ENCODE assay signal across 1 cellular context in the genomic region with DNA sequence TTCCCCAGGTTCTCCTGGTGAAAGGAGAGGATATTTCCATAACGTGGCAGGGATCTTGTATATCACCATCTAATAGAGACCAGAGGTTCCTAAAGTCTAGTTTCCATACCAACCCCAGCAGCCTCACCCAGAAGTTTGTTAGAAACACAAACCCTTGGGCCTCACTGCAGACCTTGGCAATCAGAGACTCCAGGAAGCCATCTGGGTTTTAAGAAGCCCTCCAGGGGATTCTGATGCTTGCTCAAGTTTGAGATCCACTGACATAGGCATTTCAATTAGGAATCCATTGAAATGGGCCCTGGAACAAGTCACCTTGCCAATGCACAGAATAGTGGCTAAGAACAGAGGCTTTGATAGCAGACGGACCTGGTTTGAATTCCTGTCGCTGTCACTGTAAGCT.
TF ChIP-seq lines count a peak whose summit lies in the region.

No MANE protein-coding gene starts in this region.

TF ChIP-seq in H1, 55 proteins besides CTCF, POLR2A, EP300 and RAD21 (continued from another document):
- TF ChIP-seq, protein P1, sequence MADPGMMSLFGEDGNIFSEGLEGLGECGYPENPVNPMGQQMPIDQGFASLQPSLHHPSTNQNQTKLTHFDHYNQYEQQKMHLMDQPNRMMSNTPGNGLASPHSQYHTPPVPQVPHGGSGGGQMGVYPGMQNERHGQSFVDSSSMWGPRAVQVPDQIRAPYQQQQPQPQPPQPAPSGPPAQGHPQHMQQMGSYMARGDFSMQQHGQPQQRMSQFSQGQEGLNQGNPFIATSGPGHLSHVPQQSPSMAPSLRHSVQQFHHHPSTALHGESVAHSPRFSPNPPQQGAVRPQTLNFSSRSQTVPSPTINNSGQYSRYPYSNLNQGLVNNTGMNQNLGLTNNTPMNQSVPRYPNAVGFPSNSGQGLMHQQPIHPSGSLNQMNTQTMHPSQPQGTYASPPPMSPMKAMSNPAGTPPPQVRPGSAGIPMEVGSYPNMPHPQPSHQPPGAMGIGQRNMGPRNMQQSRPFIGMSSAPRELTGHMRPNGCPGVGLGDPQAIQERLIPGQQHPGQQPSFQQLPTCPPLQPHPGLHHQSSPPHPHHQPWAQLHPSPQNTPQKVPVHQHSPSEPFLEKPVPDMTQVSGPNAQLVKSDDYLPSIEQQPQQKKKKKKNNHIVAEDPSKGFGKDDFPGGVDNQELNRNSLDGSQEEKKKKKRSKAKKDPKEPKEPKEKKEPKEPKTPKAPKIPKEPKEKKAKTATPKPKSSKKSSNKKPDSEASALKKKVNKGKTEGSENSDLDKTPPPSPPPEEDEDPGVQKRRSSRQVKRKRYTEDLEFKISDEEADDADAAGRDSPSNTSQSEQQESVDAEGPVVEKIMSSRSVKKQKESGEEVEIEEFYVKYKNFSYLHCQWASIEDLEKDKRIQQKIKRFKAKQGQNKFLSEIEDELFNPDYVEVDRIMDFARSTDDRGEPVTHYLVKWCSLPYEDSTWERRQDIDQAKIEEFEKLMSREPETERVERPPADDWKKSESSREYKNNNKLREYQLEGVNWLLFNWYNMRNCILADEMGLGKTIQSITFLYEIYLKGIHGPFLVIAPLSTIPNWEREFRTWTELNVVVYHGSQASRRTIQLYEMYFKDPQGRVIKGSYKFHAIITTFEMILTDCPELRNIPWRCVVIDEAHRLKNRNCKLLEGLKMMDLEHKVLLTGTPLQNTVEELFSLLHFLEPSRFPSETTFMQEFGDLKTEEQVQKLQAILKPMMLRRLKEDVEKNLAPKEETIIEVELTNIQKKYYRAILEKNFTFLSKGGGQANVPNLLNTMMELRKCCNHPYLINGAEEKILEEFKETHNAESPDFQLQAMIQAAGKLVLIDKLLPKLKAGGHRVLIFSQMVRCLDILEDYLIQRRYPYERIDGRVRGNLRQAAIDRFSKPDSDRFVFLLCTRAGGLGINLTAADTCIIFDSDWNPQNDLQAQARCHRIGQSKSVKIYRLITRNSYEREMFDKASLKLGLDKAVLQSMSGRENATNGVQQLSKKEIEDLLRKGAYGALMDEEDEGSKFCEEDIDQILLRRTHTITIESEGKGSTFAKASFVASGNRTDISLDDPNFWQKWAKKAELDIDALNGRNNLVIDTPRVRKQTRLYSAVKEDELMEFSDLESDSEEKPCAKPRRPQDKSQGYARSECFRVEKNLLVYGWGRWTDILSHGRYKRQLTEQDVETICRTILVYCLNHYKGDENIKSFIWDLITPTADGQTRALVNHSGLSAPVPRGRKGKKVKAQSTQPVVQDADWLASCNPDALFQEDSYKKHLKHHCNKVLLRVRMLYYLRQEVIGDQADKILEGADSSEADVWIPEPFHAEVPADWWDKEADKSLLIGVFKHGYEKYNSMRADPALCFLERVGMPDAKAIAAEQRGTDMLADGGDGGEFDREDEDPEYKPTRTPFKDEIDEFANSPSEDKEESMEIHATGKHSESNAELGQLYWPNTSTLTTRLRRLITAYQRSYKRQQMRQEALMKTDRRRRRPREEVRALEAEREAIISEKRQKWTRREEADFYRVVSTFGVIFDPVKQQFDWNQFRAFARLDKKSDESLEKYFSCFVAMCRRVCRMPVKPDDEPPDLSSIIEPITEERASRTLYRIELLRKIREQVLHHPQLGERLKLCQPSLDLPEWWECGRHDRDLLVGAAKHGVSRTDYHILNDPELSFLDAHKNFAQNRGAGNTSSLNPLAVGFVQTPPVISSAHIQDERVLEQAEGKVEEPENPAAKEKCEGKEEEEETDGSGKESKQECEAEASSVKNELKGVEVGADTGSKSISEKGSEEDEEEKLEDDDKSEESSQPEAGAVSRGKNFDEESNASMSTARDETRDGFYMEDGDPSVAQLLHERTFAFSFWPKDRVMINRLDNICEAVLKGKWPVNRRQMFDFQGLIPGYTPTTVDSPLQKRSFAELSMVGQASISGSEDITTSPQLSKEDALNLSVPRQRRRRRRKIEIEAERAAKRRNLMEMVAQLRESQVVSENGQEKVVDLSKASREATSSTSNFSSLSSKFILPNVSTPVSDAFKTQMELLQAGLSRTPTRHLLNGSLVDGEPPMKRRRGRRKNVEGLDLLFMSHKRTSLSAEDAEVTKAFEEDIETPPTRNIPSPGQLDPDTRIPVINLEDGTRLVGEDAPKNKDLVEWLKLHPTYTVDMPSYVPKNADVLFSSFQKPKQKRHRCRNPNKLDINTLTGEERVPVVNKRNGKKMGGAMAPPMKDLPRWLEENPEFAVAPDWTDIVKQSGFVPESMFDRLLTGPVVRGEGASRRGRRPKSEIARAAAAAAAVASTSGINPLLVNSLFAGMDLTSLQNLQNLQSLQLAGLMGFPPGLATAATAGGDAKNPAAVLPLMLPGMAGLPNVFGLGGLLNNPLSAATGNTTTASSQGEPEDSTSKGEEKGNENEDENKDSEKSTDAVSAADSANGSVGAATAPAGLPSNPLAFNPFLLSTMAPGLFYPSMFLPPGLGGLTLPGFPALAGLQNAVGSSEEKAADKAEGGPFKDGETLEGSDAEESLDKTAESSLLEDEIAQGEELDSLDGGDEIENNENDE (IDR thresholded peaks at IDR 0.05; ENCODE audit: insufficient replicate concordance, low read length) = no peak
- TF ChIP-seq, protein P2, sequence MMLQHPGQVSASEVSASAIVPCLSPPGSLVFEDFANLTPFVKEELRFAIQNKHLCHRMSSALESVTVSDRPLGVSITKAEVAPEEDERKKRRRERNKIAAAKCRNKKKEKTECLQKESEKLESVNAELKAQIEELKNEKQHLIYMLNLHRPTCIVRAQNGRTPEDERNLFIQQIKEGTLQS (IDR thresholded peaks at IDR 0.05; ENCODE audit: insufficient read depth, low read depth, low read length) = no peak
- no peak for TF ChIP-seq EZH2 (IDR thresholded peaks at IDR 0.05; ENCODE audit: low read depth, low read length, severe bottlenecking)
- no peak for TF ChIP-seq KDM4A (IDR thresholded peaks at IDR 0.05; ENCODE audit: low read depth, low read length, severe bottlenecking)
- no peak for TF ChIP-seq SRF (IDR thresholded peaks at IDR 0.05; ENCODE audit: low read depth, low read length)
- no peak for TF ChIP-seq SAP30 (IDR thresholded peaks at IDR 0.05; ENCODE audit: insufficient read depth, insufficient replicate concordance, low read length)
- TF ChIP-seq SIRT6 (IDR thresholded peaks at IDR 0.05; ENCODE audit: low read length) = no peak
- TF ChIP-seq SIN3A (conservative IDR thresholded peaks at IDR 0.05 in 1 of 2, IDR thresholded peaks at IDR 0.05 in 1 of 2; ENCODE audit: low read depth in 1 of 2, low read length in 2 of 2) = no peak
- TF ChIP-seq, protein P3, sequence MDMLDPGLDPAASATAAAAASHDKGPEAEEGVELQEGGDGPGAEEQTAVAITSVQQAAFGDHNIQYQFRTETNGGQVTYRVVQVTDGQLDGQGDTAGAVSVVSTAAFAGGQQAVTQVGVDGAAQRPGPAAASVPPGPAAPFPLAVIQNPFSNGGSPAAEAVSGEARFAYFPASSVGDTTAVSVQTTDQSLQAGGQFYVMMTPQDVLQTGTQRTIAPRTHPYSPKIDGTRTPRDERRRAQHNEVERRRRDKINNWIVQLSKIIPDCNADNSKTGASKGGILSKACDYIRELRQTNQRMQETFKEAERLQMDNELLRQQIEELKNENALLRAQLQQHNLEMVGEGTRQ (IDR thresholded peaks at IDR 0.05; ENCODE audit: low read length) = no peak
- TF ChIP-seq BACH1 (IDR thresholded peaks at IDR 0.05; ENCODE audit: low read length) = no peak
- no peak for TF ChIP-seq ASH2L (IDR thresholded peaks at IDR 0.05; ENCODE audit: low read length)
